ENCODE assay signal across 9 cellular contexts in the genomic region with DNA sequence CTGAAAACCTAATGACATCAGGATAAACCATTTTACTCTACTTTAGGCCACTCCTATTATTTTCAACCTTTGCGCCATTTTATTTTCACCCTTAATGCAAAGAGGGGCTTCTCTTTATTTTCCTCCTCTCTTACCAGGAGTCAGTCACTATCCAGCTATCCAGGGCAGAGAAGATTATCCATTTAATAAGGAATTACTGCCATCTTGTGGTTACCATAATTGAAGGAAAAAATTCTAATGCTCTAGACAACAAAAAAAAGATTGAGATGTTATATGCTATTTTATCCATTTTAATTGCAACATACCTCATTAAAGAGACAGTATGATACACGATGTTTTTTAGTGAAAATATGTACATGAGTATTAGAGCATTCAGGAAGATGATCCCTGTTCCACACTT.
DNase-seq lines count a peak whose midpoint lies in the region; ATAC-seq and TF ChIP-seq lines count a peak whose summit lies in the region.
"Had no signal": no experiment of that assay in that cellular context is flagged by ENCODE, and none has a peak within 500 bp of the region (broad histone marks: within the 10 kb centered on the region; RNA-seq: fewer than 3 reads in every experiment).

No MANE protein-coding gene starts in this region.

- WGBS in endodermal cell (ENCODE audit: insufficient coverage in 1 of 2, insufficient read length in 1 of 2), 2 experiments = 83% methylated on average over 2 of the region's 2 CpGs; no CpG with 5 or more reads in 1 of the 2 experiments

- H3K4me3 ChIP-seq in endodermal cell (ENCODE audit: low read length) (no peak overlapping the region), retinal pigment epithelial cell (ENCODE audit: low read length) (no peak overlapping the region)

- peaks cover 4% of the 10 kb centered on the region for H3K4me1 ChIP-seq in endodermal cell (ENCODE audit: control insufficient read depth, insufficient read depth, low read length)

- no peaks in the 10 kb centered on the region for H3K36me3 Mint-ChIP-seq in endodermal cell (ENCODE audit: low read depth)
- H3K36me3 Mint-ChIP-seq: CD4-positive, CD25-positive, alpha-beta regulatory T cell had no signal

- peaks cover 6% of the 10 kb centered on the region for H3K4me1 Mint-ChIP-seq in endodermal cell
- H3K4me1 Mint-ChIP-seq: CD4-positive, CD25-positive, alpha-beta regulatory T cell had no signal

- no peak for ATAC-seq in omental fat pad (ENCODE audit: low FRiP score)
- ATAC-seq in HG03342 (IDR thresholded peaks at IDR 0.05; ENCODE audit: unreplicated experiment) = no peak

- H3K27ac ChIP-seq in endodermal cell (ENCODE audit: low read depth, low read length) = no peak overlapping the region

- peaks cover 1% of the 10 kb centered on the region for H3K9me3 Mint-ChIP-seq in endodermal cell

- H3K9ac ChIP-seq in endodermal cell (ENCODE audit: extremely low read depth, low read length, poor library complexity, severe bottlenecking) = no peak overlapping the region

- H3K4me3 Mint-ChIP-seq in endodermal cell = no peak overlapping the region
- H3K4me3 Mint-ChIP-seq: CD4-positive, CD25-positive, alpha-beta regulatory T cell had no signal

- H3K27ac Mint-ChIP-seq in endodermal cell = no peak overlapping the region
- H3K27ac Mint-ChIP-seq: CD4-positive, CD25-positive, alpha-beta regulatory T cell had no signal

- H3K27me3 Mint-ChIP-seq in endodermal cell (ENCODE audit: insufficient read depth) = peaks cover 4% of the 10 kb centered on the region
- H3K27me3 Mint-ChIP-seq: CD4-positive, CD25-positive, alpha-beta regulatory T cell had no signal

- peak; percentile 70 for TF ChIP-seq CTCF in endodermal cell (conservative IDR thresholded peaks at IDR 0.05)
- TF ChIP-seq CTCF in retinal pigment epithelial cell (conservative IDR thresholded peaks at IDR 0.05; ENCODE audit: low read depth, low read length) = peak; percentile 36
- TF ChIP-seq CTCF in omental fat pad (IDR thresholded peaks at IDR 0.05) = no peak

- DNase-seq in NCI-H2107 treated with DMSO at 0.1 percent for 48 hours (lab: John Stamatoyannopoulos, UW; ENCODE audit: unreplicated experiment) (peak; percentile 5), NCI-H2107 (lab: John Stamatoyannopoulos, UW) (no peak), NCI-H69 (lab: John Stamatoyannopoulos, UW) (peak; percentile 81), endodermal cell (no peak), retinal pigment epithelial cell (ENCODE audit: low read depth) (peak; percentile 14), omental fat pad (ENCODE audit: low spot score) (no peak), NCI-H2029 treated with DMSO at 0.1 percent for 48 hours (lab: John Stamatoyannopoulos, UW) (no peak)
- DNase-seq: CD4-positive, CD25-positive, alpha-beta regulatory T cell had no signal

- H3K36me3 ChIP-seq in endodermal cell (ENCODE audit: control insufficient read depth, insufficient read depth, low read length) = no peaks in the 10 kb centered on the region

- no peaks in the 10 kb centered on the region for H3K27me3 ChIP-seq in endodermal cell (ENCODE audit: control insufficient read depth, insufficient read depth, low read length, poor library complexity, severe bottlenecking)

- no peaks in the 10 kb centered on the region for H3K9me3 ChIP-seq in endodermal cell (ENCODE audit: control insufficient read depth, low read length)

Comparison
In these comparisons a context has a peak if more than half of its experiments do, and no peak if none do; other contexts are left out.
1. DNase-seq: peak in NCI-H2107 treated with DMSO at 0.1 percent for 48 hours (single experiment), NCI-H69 (single experiment) and retinal pigment epithelial cell (single experiment); none in NCI-H2107 (single experiment), endodermal cell (single experiment), omental fat pad (single experiment) and NCI-H2029 treated with DMSO at 0.1 percent for 48 hours (single experiment).
2. CTCF ChIP-seq: peak in endodermal cell (single experiment) and retinal pigment epithelial cell (single experiment); none in omental fat pad (0 of 3).